Comparison of ENCODE assay signal across 1 cellular context in genomic region chr10:43262043-43262901, GRCh38.
TF ChIP-seq lines count a peak whose summit lies in the region.

No MANE protein-coding gene starts in this region.

TF ChIP-seq in IMR-90, 13 proteins besides CTCF, POLR2A, EP300 and RAD21 (continued from another document):
- TF ChIP-seq ELK1 (IDR thresholded peaks at IDR 0.05; ENCODE audit: borderline replicate concordance, low read depth, low read length), result no peak
- TF ChIP-seq CHD1 (IDR thresholded peaks at IDR 0.05; ENCODE audit: low read depth, low read length), result no peak
TF ChIP-seq in IMR-90: peak in this region for 0.
